Comparison of ENCODE assay signal across 13 cellular contexts in genomic region chr9:95574866-95575553, GRCh38.
"Had no signal": no experiment of that assay in that cellular context is flagged by ENCODE, and none has a peak within 500 bp of the region (broad histone marks: within the 10 kb centered on the region; RNA-seq: fewer than 3 reads in every experiment).

No MANE protein-coding gene starts in this region.

- H3K27ac ChIP-seq: cardiac muscle cell, prostate gland, right atrium auricular region, stomach, upper lobe of right lung had no signal

- H3K4me1 ChIP-seq: prostate gland had no signal

- H3K4me3 ChIP-seq: cardiac muscle cell, prostate gland, right atrium auricular region, stomach, upper lobe of right lung had no signal

- H3K36me3 ChIP-seq: cardiac muscle cell, prostate gland, right atrium auricular region, stomach, upper lobe of right lung had no signal

- DNase-seq: amniotic stem cell; dermis blood vessel endothelial cell; kidney glomerular epithelial cell; left ventricle myocardium superior; natural killer cell; occipital lobe; stimulated activated CD4-positive, alpha-beta T cell treated with anti-CD3 and anti-CD28 coated beads, Interleukin-2, amount 100 ng/mL, for 48 hours; stomach; upper lobe of right lung had no signal

- H3K27me3 ChIP-seq: cardiac muscle cell, right atrium auricular region, upper lobe of right lung had no signal

- ATAC-seq: activated CD4-positive, alpha-beta T cell treated with anti-CD3 and anti-CD28 coated beads for 36 hours; left ventricle myocardium superior; upper lobe of right lung had no signal

- H3K9me3 ChIP-seq: prostate gland, right atrium auricular region, stomach, upper lobe of right lung had no signal
